Comparison of ENCODE assay signal across 15 cellular contexts in the genomic region with DNA sequence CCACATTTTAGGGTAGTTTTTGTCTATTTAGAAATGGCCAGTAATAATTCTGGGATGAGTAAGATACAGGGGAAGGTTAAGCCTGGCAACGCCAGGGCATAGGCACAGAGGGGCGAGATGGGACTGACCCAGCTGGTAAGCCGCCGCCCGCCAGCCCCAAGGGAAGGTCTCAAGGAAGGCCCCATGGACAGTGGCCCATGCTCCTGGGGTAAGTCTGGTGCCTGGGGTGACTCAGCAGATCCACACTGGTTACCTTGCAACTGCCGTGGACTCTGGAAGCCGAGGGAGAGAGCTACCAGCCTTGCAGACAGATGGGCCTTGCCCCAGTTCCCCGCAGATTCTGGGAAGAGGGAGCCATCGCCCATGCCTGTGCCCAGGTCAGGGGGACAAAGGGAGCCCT.
DNase-seq lines count a peak whose midpoint lies in the region; ATAC-seq lines count a peak whose summit lies in the region.
"Had no signal": no experiment of that assay in that cellular context is flagged by ENCODE, and none has a peak within 500 bp of the region (broad histone marks: within the 10 kb centered on the region; RNA-seq: fewer than 3 reads in every experiment).

No MANE protein-coding gene starts in this region.

- peak overlapping the region in 1 of 2 experiments; percentile 11 for H3K18ac ChIP-seq in mesenchymal stem cell (ENCODE audit: low read depth in 1 of 2, low read length in 2 of 2)

- H3K4me3 Mint-ChIP-seq in activated T-cell treated with anti-CD3 and anti-CD28 coated beads, Interleukin-2, amount 50 U/mL, for 24 hours = peak overlapping the region; percentile 70
- H3K4me3 Mint-ChIP-seq in CD8-positive, alpha-beta memory T cell = peak overlapping the region; percentile 69 to 88 (median 82)

- WGBS in mesenchymal stem cell = 89% methylated on average over 8 of the region's 9 CpGs

- H3K27ac Mint-ChIP-seq in activated T-cell treated with anti-CD3 and anti-CD28 coated beads, Interleukin-2, amount 50 U/mL, for 24 hours = peak overlapping the region; percentile 90
- H3K27ac Mint-ChIP-seq in CD8-positive, alpha-beta memory T cell = peak overlapping the region; percentile 88 to 99 (median 94)
- peak overlapping the region; percentile 85 to 95 for H3K27ac Mint-ChIP-seq in activated naive CD4-positive, alpha-beta T cell treated with anti-CD3 and anti-CD28 coated beads, Interleukin-2, amount 50 U/mL, for 72 hours

- ATAC-seq in activated naive CD4-positive, alpha-beta T cell treated with anti-CD3 and anti-CD28 coated beads, Interleukin-2, amount 50 U/mL, for 72 hours = no peak
- ATAC-seq in GM21529 (IDR thresholded peaks at IDR 0.05; ENCODE audit: unreplicated experiment) = no peak
- ATAC-seq: left lobe of liver, pancreas, sciatic nerve had no signal

- H2BK5ac ChIP-seq in mesenchymal stem cell (ENCODE audit: low read depth, low read length, poor library complexity, severe bottlenecking) = no peak overlapping the region

- CTCF ChIA-PET in CD8-positive, alpha-beta memory T cell (lab: Charles Lee) = no interaction called here

- peaks cover 35% of the 10 kb centered on the region for H3K4me1 ChIP-seq in CD8-positive, alpha-beta memory T cell (ENCODE audit: insufficient read depth, low read length)
- peaks cover 22% of the 10 kb centered on the region for H3K4me1 ChIP-seq in mesenchymal stem cell (ENCODE audit: control insufficient read depth, insufficient read depth, low read depth, low read length)
- H3K4me1 ChIP-seq: pancreas had no signal

- H4K8ac ChIP-seq in mesenchymal stem cell (ENCODE audit: low read length) = no peak overlapping the region

- peak overlapping the region; percentile 23 for H3K9ac ChIP-seq in mesenchymal stem cell (ENCODE audit: low read length)

- H3K79me1 ChIP-seq in mesenchymal stem cell (replicated peaks; ENCODE audit: low read length, poor library complexity, severe bottlenecking) = peaks cover 36% of the 10 kb centered on the region

- no peak overlapping the region for H3K4ac ChIP-seq in mesenchymal stem cell (ENCODE audit: low read depth in 1 of 2, low read length in 2 of 2)

- H3K23ac ChIP-seq in mesenchymal stem cell (ENCODE audit: low read length in 2 of 2) = no peak overlapping the region

- H3K4me1 Mint-ChIP-seq in activated T-cell treated with anti-CD3 and anti-CD28 coated beads, Interleukin-2, amount 50 U/mL, for 24 hours (ENCODE audit: low read depth) = peaks cover 44% of the 10 kb centered on the region
- H3K4me1 Mint-ChIP-seq in CD8-positive, alpha-beta memory T cell = peaks cover 24 to 28% (median 25%) of the 10 kb centered on the region in 3 donors

- no peak overlapping the region for H2AK5ac ChIP-seq in mesenchymal stem cell (ENCODE audit: low read length, severe bottlenecking)

- no peak for DNase-seq in activated T-cell treated with anti-CD3 and anti-CD28 coated beads, Interleukin-2, amount 50 U/mL, for 24 hours
- no peak for DNase-seq in activated T-cell treated with anti-CD3 and anti-CD28 coated beads, Interleukin-2, amount 50 U/mL, for 1 hour
- DNase-seq in CD8-positive, alpha-beta memory T cell = no peak
- DNase-seq in activated naive CD4-positive, alpha-beta T cell treated with anti-CD3 and anti-CD28 coated beads, Interleukin-2, amount 50 U/mL, for 72 hours (ENCODE audit: low spot score in 2 of 2) = no peak
- DNase-seq in mesenchymal stem cell (no peak), DMS53 treated with DMSO at 0.1 percent for 48 hours (lab: John Stamatoyannopoulos, UW; ENCODE audit: unreplicated experiment) (no peak), ecto neural progenitor cell (ENCODE audit: low spot score) (no peak)
- DNase-seq: activated CD4-positive, alpha-beta T cell treated with anti-CD3 and anti-CD28 coated beads for 4 hours; DND-41; NCI-H1417 treated with DMSO at 0.1 percent for 48 hours; OCI-M1 had no signal

- peak overlapping the region; percentile 39 for H3K27ac ChIP-seq in CD8-positive, alpha-beta memory T cell (ENCODE audit: low read depth, low read length)
- no peak overlapping the region for H3K27ac ChIP-seq in mesenchymal stem cell (ENCODE audit: low read length, poor library complexity, severe bottlenecking)
- H3K27ac ChIP-seq: pancreas had no signal

- no peak overlapping the region for H2BK15ac ChIP-seq in mesenchymal stem cell (ENCODE audit: low read depth, poor library complexity, severe bottlenecking)

- no peak overlapping the region for H4K91ac ChIP-seq in mesenchymal stem cell (ENCODE audit: low read length)

- POLR2A ChIA-PET in CD8-positive, alpha-beta memory T cell (lab: Charles Lee) = no interaction called here

- H3K9me3 ChIP-seq in CD8-positive, alpha-beta memory T cell (ENCODE audit: low read length) = no peaks in the 10 kb centered on the region
- H3K9me3 ChIP-seq in mesenchymal stem cell (ENCODE audit: control insufficient read depth, low read length) = no peaks in the 10 kb centered on the region
- H3K9me3 ChIP-seq: pancreas had no signal

- H2BK120ac ChIP-seq in mesenchymal stem cell (ENCODE audit: low read depth, low read length) = no peak overlapping the region

- H3K4me2 ChIP-seq in mesenchymal stem cell (ENCODE audit: low read length, poor library complexity, severe bottlenecking) = no peak overlapping the region

- no peak overlapping the region for H3K4me3 ChIP-seq in CD8-positive, alpha-beta memory T cell (ENCODE audit: low read length)
- no peak overlapping the region for H3K4me3 ChIP-seq in mesenchymal stem cell (ENCODE audit: insufficient read depth in 1 of 2, low read depth in 1 of 2, low read length in 2 of 2)
- H3K4me3 ChIP-seq: pancreas had no signal

- H3K27me3 ChIP-seq in CD8-positive, alpha-beta memory T cell (ENCODE audit: insufficient read depth, low read length, poor library complexity, severe bottlenecking) = no peaks in the 10 kb centered on the region
- H3K27me3 ChIP-seq in mesenchymal stem cell (ENCODE audit: control insufficient read depth in 1 of 2, insufficient read depth in 1 of 2, low read length in 2 of 2) = no peaks in the 10 kb centered on the region
- H3K27me3 ChIP-seq: pancreas had no signal

- H3K9me3 Mint-ChIP-seq in activated T-cell treated with anti-CD3 and anti-CD28 coated beads, Interleukin-2, amount 50 U/mL, for 24 hours = no peaks in the 10 kb centered on the region
- H3K9me3 Mint-ChIP-seq in CD8-positive, alpha-beta memory T cell = no peaks in the 10 kb centered on the region
- no peaks in the 10 kb centered on the region for H3K9me3 Mint-ChIP-seq in activated naive CD4-positive, alpha-beta T cell treated with anti-CD3 and anti-CD28 coated beads, Interleukin-2, amount 50 U/mL, for 72 hours

- H2BK12ac ChIP-seq in mesenchymal stem cell (ENCODE audit: low read length in 2 of 2) = no peak overlapping the region

- H2AFZ ChIP-seq in mesenchymal stem cell (ENCODE audit: low read depth, low read length) = no peak overlapping the region

- no peaks in the 10 kb centered on the region for H3K36me3 ChIP-seq in CD8-positive, alpha-beta memory T cell (ENCODE audit: insufficient read depth, low read length)
- peaks cover 66 to 82% of the 10 kb centered on the region in 2 experiments for H3K36me3 ChIP-seq in mesenchymal stem cell (ENCODE audit: control insufficient read depth in 1 of 2, insufficient read depth in 2 of 2, low read depth in 1 of 2, low read length in 2 of 2)

- H3K14ac ChIP-seq in mesenchymal stem cell (ENCODE audit: low read length in 2 of 2) = no peak overlapping the region

- no peaks in the 10 kb centered on the region for H3K27me3 Mint-ChIP-seq in activated T-cell treated with anti-CD3 and anti-CD28 coated beads, Interleukin-2, amount 50 U/mL, for 24 hours
- no peaks in the 10 kb centered on the region for H3K27me3 Mint-ChIP-seq in CD8-positive, alpha-beta memory T cell

- peaks cover 26% of the 10 kb centered on the region for H3K36me3 Mint-ChIP-seq in activated T-cell treated with anti-CD3 and anti-CD28 coated beads, Interleukin-2, amount 50 U/mL, for 24 hours (ENCODE audit: low read depth)
- H3K36me3 Mint-ChIP-seq in CD8-positive, alpha-beta memory T cell = peaks cover 0 to 9% (median 7%) of the 10 kb centered on the region in 3 donors
- no peaks in the 10 kb centered on the region for H3K36me3 Mint-ChIP-seq in activated naive CD4-positive, alpha-beta T cell treated with anti-CD3 and anti-CD28 coated beads, Interleukin-2, amount 50 U/mL, for 72 hours
